Comparison of ENCODE assay signal across 1 cellular context in the genomic region with DNA sequence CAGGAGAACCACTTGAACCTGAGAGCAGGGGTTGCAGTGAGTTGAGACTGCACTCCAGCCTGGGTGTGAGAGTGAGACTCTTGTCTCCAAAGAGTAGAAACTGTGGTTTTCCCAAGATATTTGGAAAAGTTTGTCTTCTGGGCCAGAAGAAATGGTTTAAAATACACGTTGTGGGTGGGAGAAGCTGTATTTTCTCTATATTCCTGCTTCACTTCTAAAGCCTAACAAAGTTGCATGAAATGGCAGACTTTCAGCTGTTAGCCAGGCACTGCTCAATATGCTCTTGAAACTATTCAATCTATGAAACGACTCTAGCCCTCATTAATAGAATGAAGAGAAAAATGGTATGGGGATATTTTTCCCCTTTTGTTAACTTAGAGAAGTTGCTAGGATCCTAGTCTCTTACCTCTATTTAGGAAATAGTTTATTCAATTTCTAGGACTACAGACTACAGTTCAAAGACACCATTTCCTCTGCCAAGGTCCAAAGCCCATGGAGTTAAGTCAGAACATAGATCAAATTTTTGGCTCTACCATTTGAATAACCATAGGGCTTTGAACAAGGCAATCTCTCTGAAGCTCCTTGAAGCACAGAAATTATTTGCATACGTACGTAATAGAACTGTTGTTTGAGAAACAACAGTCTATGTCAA.
A peak's percentile ranks its signal among the peaks of the same experiment; 100 is the strongest.
TF ChIP-seq lines count a peak whose summit lies in the region.

No MANE protein-coding gene starts in this region.

TF ChIP-seq in HepG2, 621 proteins besides CTCF, POLR2A, EP300 and RAD21:
- TF ChIP-seq RBM22 (optimal IDR thresholded peaks at IDR 0.05; ENCODE audit: low read length) (peak; percentile 11), ZNF12 (CRISPR knock-in tag; IDR thresholded peaks at IDR 0.05) (no peak), BCL6 (CRISPR knock-in tag; IDR thresholded peaks at IDR 0.05) (0 out of 2 replicates have a peak, but pooled peaks have one; percentile 14), ZSCAN25 (CRISPR knock-in tag; IDR thresholded peaks at IDR 0.05) (0 out of 2 replicates have a peak, but pooled peaks have one; percentile 7), CCDC6 (CRISPR knock-in tag; IDR thresholded peaks at IDR 0.05) (0 out of 2 replicates have a peak, but pooled peaks have one; percentile 30), NBN (conservative IDR thresholded peaks at IDR 0.05) (no peak), POLR2G (IDR thresholded peaks at IDR 0.05; ENCODE audit: low read depth, low read length) (peak; percentile 5; the same call in 1 of the 2 replicates), ISL2 (CRISPR knock-in tag; IDR thresholded peaks at IDR 0.05) (0 out of 2 replicates have a peak, but pooled peaks have one; percentile 32), HNF4A (CRISPR knock-in tag; IDR thresholded peaks at IDR 0.05) (0 out of 2 replicates have a peak, but pooled peaks have one; percentile 32), ZNF430 (CRISPR knock-in tag; IDR thresholded peaks at IDR 0.05) (no peak), PAF1 (CRISPR knock-in tag; IDR thresholded peaks at IDR 0.05) (0 out of 2 replicates have a peak, but pooled peaks have one; percentile 31), POLR2AphosphoS2 (IDR thresholded peaks at IDR 0.05; ENCODE audit: low read depth, low read length) (0 out of 2 replicates have a peak, but pooled peaks have one; percentile 4), TSC22D2 (CRISPR knock-in tag; IDR thresholded peaks at IDR 0.05; ENCODE audit: borderline replicate concordance) (no peak), ZNF143 (CRISPR knock-in tag; IDR thresholded peaks at IDR 0.05) (0 out of 2 replicates have a peak, but pooled peaks have one; percentile 36), FOXJ3 (CRISPR knock-in tag; IDR thresholded peaks at IDR 0.05; ENCODE audit: borderline replicate concordance) (0 out of 2 replicates have a peak, but pooled peaks have one; percentile 51), ZNF878 (CRISPR knock-in tag; IDR thresholded peaks at IDR 0.05) (0 out of 2 replicates have a peak, but pooled peaks have one; percentile 13), SP2 (CRISPR knock-in tag; IDR thresholded peaks at IDR 0.05) (no peak), ZNF777 (CRISPR knock-in tag; IDR thresholded peaks at IDR 0.05) (no peak)
- TF ChIP-seq, protein P1, sequence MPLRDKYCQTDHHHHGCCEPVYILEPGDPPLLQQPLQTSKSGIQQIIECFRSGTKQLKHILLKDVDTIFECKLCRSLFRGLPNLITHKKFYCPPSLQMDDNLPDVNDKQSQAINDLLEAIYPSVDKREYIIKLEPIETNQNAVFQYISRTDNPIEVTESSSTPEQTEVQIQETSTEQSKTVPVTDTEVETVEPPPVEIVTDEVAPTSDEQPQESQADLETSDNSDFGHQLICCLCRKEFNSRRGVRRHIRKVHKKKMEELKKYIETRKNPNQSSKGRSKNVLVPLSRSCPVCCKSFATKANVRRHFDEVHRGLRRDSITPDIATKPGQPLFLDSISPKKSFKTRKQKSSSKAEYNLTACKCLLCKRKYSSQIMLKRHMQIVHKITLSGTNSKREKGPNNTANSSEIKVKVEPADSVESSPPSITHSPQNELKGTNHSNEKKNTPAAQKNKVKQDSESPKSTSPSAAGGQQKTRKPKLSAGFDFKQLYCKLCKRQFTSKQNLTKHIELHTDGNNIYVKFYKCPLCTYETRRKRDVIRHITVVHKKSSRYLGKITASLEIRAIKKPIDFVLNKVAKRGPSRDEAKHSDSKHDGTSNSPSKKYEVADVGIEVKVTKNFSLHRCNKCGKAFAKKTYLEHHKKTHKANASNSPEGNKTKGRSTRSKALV (CRISPR knock-in tag; IDR thresholded peaks at IDR 0.05), result 0 out of 2 replicates have a peak, but pooled peaks have one; percentile 21
- TF ChIP-seq, protein P2, sequence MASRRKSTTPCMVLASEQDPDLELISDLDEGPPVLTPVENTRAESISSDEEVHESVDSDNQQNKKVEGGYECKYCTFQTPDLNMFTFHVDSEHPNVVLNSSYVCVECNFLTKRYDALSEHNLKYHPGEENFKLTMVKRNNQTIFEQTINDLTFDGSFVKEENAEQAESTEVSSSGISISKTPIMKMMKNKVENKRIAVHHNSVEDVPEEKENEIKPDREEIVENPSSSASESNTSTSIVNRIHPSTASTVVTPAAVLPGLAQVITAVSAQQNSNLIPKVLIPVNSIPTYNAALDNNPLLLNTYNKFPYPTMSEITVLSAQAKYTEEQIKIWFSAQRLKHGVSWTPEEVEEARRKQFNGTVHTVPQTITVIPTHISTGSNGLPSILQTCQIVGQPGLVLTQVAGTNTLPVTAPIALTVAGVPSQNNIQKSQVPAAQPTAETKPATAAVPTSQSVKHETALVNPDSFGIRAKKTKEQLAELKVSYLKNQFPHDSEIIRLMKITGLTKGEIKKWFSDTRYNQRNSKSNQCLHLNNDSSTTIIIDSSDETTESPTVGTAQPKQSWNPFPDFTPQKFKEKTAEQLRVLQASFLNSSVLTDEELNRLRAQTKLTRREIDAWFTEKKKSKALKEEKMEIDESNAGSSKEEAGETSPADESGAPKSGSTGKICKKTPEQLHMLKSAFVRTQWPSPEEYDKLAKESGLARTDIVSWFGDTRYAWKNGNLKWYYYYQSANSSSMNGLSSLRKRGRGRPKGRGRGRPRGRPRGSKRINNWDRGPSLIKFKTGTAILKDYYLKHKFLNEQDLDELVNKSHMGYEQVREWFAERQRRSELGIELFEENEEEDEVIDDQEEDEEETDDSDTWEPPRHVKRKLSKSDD (CRISPR knock-in tag; IDR thresholded peaks at IDR 0.05; ENCODE audit: low read depth), result no peak
- TF ChIP-seq, protein P3, sequence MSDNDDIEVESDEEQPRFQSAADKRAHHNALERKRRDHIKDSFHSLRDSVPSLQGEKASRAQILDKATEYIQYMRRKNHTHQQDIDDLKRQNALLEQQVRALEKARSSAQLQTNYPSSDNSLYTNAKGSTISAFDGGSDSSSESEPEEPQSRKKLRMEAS (IDR thresholded peaks at IDR 0.05), result 0 out of 2 replicates have a peak, but pooled peaks have one; percentile 5
- TF ChIP-seq, protein P4, sequence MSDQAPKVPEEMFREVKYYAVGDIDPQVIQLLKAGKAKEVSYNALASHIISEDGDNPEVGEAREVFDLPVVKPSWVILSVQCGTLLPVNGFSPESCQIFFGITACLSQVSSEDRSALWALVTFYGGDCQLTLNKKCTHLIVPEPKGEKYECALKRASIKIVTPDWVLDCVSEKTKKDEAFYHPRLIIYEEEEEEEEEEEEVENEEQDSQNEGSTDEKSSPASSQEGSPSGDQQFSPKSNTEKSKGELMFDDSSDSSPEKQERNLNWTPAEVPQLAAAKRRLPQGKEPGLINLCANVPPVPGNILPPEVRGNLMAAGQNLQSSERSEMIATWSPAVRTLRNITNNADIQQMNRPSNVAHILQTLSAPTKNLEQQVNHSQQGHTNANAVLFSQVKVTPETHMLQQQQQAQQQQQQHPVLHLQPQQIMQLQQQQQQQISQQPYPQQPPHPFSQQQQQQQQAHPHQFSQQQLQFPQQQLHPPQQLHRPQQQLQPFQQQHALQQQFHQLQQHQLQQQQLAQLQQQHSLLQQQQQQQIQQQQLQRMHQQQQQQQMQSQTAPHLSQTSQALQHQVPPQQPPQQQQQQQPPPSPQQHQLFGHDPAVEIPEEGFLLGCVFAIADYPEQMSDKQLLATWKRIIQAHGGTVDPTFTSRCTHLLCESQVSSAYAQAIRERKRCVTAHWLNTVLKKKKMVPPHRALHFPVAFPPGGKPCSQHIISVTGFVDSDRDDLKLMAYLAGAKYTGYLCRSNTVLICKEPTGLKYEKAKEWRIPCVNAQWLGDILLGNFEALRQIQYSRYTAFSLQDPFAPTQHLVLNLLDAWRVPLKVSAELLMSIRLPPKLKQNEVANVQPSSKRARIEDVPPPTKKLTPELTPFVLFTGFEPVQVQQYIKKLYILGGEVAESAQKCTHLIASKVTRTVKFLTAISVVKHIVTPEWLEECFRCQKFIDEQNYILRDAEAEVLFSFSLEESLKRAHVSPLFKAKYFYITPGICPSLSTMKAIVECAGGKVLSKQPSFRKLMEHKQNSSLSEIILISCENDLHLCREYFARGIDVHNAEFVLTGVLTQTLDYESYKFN (CRISPR knock-in tag; conservative IDR thresholded peaks at IDR 0.05), result 0 out of 2 replicates have a peak, but pooled peaks have one; percentile 23
